ENCODE assay signal across 8 cellular contexts in the genomic region with DNA sequence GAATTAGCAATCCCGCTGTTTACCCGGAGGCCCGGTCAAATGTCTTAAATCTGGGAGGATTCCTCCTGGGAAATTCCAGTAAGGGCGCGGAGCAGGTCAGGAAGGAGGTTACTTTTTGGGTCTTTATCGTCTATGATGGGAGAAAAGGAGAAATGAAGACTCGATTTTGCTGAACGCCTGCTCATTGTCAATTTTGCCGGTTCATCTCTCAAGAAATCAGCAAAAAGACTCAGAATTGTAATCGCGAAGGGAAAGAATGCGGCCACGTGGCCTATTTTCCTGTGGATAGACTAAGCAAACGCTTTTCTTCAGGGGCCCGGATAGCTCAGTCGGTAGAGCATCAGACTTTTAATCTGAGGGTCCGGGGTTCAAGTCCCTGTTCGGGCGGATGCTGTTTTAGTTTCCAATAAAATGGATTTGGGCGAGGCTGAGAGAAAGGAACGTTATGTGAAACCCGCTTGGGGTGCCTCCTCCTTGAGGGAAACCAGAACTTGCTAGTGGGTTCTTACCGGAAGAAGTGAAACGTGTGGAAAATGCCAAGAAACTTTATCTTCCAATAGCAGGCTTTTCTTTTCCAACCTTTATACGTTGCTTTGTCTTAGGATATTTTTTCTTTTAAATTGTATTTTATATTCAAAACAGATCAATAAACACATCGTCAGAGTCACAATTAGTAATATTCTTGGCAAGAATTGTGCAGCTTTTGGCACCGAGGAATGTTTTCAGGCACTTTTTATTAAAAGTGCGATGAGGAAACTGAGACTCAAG. TPM values are rescaled to one million over a fixed set of nuclear protein-coding genes. Genes with fewer than 3 reads are reported as not detected.
DNase-seq lines count a peak whose midpoint lies in the region; ATAC-seq and TF ChIP-seq lines count a peak whose summit lies in the region.

No MANE protein-coding gene starts in this region.

- no peaks in the 10 kb centered on the region for H3K79me1 ChIP-seq in mesendoderm (ENCODE audit: low read length)

- no peak overlapping the region for H2BK120ac ChIP-seq in mesendoderm (ENCODE audit: low read depth, low read length)

- H3K9me2 ChIP-seq in GM23248 (ENCODE audit: insufficient read depth) = no peaks in the 10 kb centered on the region

- no peaks in the 10 kb centered on the region for H4K20me1 ChIP-seq in GM23248 (ENCODE audit: insufficient read depth)

- no peak for ATAC-seq in GM21825 (IDR thresholded peaks at IDR 0.05; ENCODE audit: unreplicated experiment)

- H3K23ac ChIP-seq in mesendoderm (ENCODE audit: low read length) = no peak overlapping the region

- H3K4ac ChIP-seq in mesendoderm (ENCODE audit: low read depth, low read length) = no peak overlapping the region

- H3K4me1 ChIP-seq in GM23248 (ENCODE audit: insufficient read depth) (peaks cover 11% of the 10 kb centered on the region; the same call in 1 of the 2 replicates), duodenal mucosa (ENCODE audit: control insufficient read depth in 1 of 2, insufficient read depth in 2 of 2, low read length in 2 of 2) (peaks cover 5 to 11% of the 10 kb centered on the region in 2 donors), mesendoderm (ENCODE audit: control insufficient read depth, low read depth, low read length) (peaks cover 4% of the 10 kb centered on the region)

- in situ Hi-C loops in GM23248 (cut with MboI) = no loop called here

- H3K27ac Mint-ChIP-seq in activated CD4-positive, alpha-beta T cell treated with anti-CD3 and anti-CD28 coated beads, Interleukin-2, amount 10 ng/mL, durations not matched to agents 24 days and 14 days = peak overlapping the region; percentile 88

- H3K27me3 ChIP-seq in GM23248 (replicated peaks; ENCODE audit: insufficient read depth) (no peaks in the 10 kb centered on the region), duodenal mucosa (ENCODE audit: control insufficient read depth in 1 of 2, insufficient read depth in 2 of 2, low read length in 2 of 2) (peaks cover 0 to 5% of the 10 kb centered on the region in 2 donors), mesendoderm (ENCODE audit: insufficient read depth, low read length, poor library complexity) (no peaks in the 10 kb centered on the region)

- peaks cover 38% of the 10 kb centered on the region for H3F3A ChIP-seq in GM23248 (ENCODE audit: insufficient read depth)

- no peaks in the 10 kb centered on the region for H3K9me3 Mint-ChIP-seq in activated CD4-positive, alpha-beta T cell treated with anti-CD3 and anti-CD28 coated beads, Interleukin-2, amount 10 ng/mL, durations not matched to agents 24 days and 14 days

- H3K56ac ChIP-seq in mesendoderm (ENCODE audit: low read length) = peak overlapping the region; percentile 82

- peaks cover 2% of the 10 kb centered on the region for H3K36me3 Mint-ChIP-seq in activated CD4-positive, alpha-beta T cell treated with anti-CD3 and anti-CD28 coated beads, Interleukin-2, amount 10 ng/mL, durations not matched to agents 24 days and 14 days (ENCODE audit: low read depth)

- H3K9me3 ChIP-seq in GM23248 (ENCODE audit: low read depth) (no peaks in the 10 kb centered on the region), duodenal mucosa (ENCODE audit: control insufficient read depth in 1 of 2, low read length in 2 of 2) (no peaks in the 10 kb centered on the region)

- no peak overlapping the region for H2BK5ac ChIP-seq in mesendoderm (ENCODE audit: low read length)

- H3K18ac ChIP-seq in mesendoderm (ENCODE audit: low read length) = peak overlapping the region; percentile 40

- peak overlapping the region; percentile 97 for H2AFZ ChIP-seq in GM23248

- H3K4me3 ChIP-seq in AG10803 (ENCODE audit: low read length) = peak overlapping the region; percentile 60
- peak overlapping the region; percentile 87 for H3K4me3 ChIP-seq in GM23248
- peak overlapping the region; percentile 35 to 46 for H3K4me3 ChIP-seq in duodenal mucosa (ENCODE audit: low read depth in 1 of 2, low read length in 2 of 2)
- peak overlapping the region; percentile 88 for H3K4me3 ChIP-seq in mesendoderm (ENCODE audit: low read length)

- TF ChIP-seq CTCF in AG10803 (conservative IDR thresholded peaks at IDR 0.05; ENCODE audit: low read length) = no peak

- no peak overlapping the region for H4K5ac ChIP-seq in mesendoderm (ENCODE audit: low read length)

- H3K27me3 Mint-ChIP-seq in activated CD4-positive, alpha-beta T cell treated with anti-CD3 and anti-CD28 coated beads, Interleukin-2, amount 10 ng/mL, durations not matched to agents 24 days and 14 days = peaks cover 17% of the 10 kb centered on the region

- DNase-seq in AG10803 (ENCODE audit: low read depth) = peak; percentile 90
- DNase-seq in GM23248 = peak; percentile 87
- peak; percentile 81 for DNase-seq in NCI-H226
- peak; percentile 88 for DNase-seq in activated CD4-positive, alpha-beta T cell treated with anti-CD3 and anti-CD28 coated beads, Interleukin-2, amount 10 ng/mL, durations not matched to agents 24 days and 14 days
- peak; percentile 94 for DNase-seq in mesendoderm
- DNase-seq in stimulated activated CD8-positive, alpha-beta memory T cell treated with anti-CD3 and anti-CD28 coated beads, Interleukin-2, amount 100 ng/mL, for 48 hours (ENCODE audit: low read depth in 2 of 2) = peak; percentile 50 to 75

- H2BK15ac ChIP-seq in mesendoderm (replicated peaks; ENCODE audit: low read depth) = no peak overlapping the region

- intact Hi-C loops in activated CD4-positive, alpha-beta T cell treated with anti-CD3 and anti-CD28 coated beads, Interleukin-2, amount 10 ng/mL, durations not matched to agents 24 days and 14 days (cut with micrococcal nuclease) = loop anchor here (2.0 to 10.0 kb wide), 4 partner anchors 61 to 449 kb away; partner anchors contain the start of genes FAM111A, FAM111B and STX3

- peak overlapping the region; percentile 76 for H3K4me2 ChIP-seq in GM23248 (ENCODE audit: unreplicated experiment)
- peak overlapping the region; percentile 78 for H3K4me2 ChIP-seq in mesendoderm (ENCODE audit: low read length)

- no peaks in the 10 kb centered on the region for H3K79me2 ChIP-seq in GM23248 (ENCODE audit: insufficient read depth)
- no peaks in the 10 kb centered on the region for H3K79me2 ChIP-seq in mesendoderm (ENCODE audit: control insufficient read depth, insufficient read depth, low read length)

- peaks cover 42% of the 10 kb centered on the region for H3K4me1 Mint-ChIP-seq in activated CD4-positive, alpha-beta T cell treated with anti-CD3 and anti-CD28 coated beads, Interleukin-2, amount 10 ng/mL, durations not matched to agents 24 days and 14 days

- H3K9ac ChIP-seq in GM23248 (peak overlapping the region; percentile 87), duodenal mucosa (ENCODE audit: low read depth in 1 of 2, low read length in 2 of 2) (peak overlapping the region in 1 of 2 donors; percentile 6), mesendoderm (ENCODE audit: low read length) (peak overlapping the region; percentile 71)

- H3K36me3 ChIP-seq in GM23248 (ENCODE audit: low read depth) (no peaks in the 10 kb centered on the region), duodenal mucosa (ENCODE audit: control insufficient read depth in 1 of 2, insufficient read depth in 2 of 2, low read length in 2 of 2) (no peaks in the 10 kb centered on the region), mesendoderm (ENCODE audit: control insufficient read depth, insufficient read depth, low read length) (no peaks in the 10 kb centered on the region)

- H3K4me3 Mint-ChIP-seq in activated CD4-positive, alpha-beta T cell treated with anti-CD3 and anti-CD28 coated beads, Interleukin-2, amount 10 ng/mL, durations not matched to agents 24 days and 14 days = peak overlapping the region; percentile 83

- H2AK5ac ChIP-seq in mesendoderm (ENCODE audit: low read length) = no peak overlapping the region

- 1% methylated on average over 28 of the region's 28 CpGs for WGBS in GM23248 (ENCODE audit: low coverage in 1 of 2, low lambda C conversion rate in 2 of 2, missing lambda C conversion rate in 2 of 2), 2 experiments
- no CpG with 5 or more reads among the region's 28 CpGs for WGBS in mesendoderm (ENCODE audit: extremely low coverage, insufficient coverage, low lambda C conversion rate)

- no peak overlapping the region for H4K8ac ChIP-seq in mesendoderm (ENCODE audit: low read depth, low read length)

- H3K27ac ChIP-seq in GM23248 (peak overlapping the region; percentile 84), duodenal mucosa (ENCODE audit: low read depth, low read length) (no peak overlapping the region), mesendoderm (ENCODE audit: low read depth, low read length) (no peak overlapping the region)

RNA-seq across cellular contexts. Expression of gene OR4D9, which starts 45.0 kb away (rescaled TPM):
- total RNA-seq in GM23248 (2014; rRNA removed; shearing (Covaris generic)) = not detected in 2 replicates
- polyA plus RNA-seq in GM23248 (2016; fragmentation: Nextera tagmentation; extraction: Ambion mirVana) = not detected in 2 replicates
- total RNA-seq in activated CD4-positive, alpha-beta T cell treated with anti-CD3 and anti-CD28 coated beads, Interleukin-2, amount 10 ng/mL, durations not matched to agents 24 days and 14 days = not detected in 2 replicates
- not detected for polyA plus RNA-seq in mesendoderm (2013, experiment 1 of 2)
- not detected for polyA plus RNA-seq in mesendoderm (2013, experiment 2 of 2)

RNA-seq across cellular contexts. Expression of gene OR4D11, which starts 52.9 kb away (rescaled TPM):
- not detected in 2 replicates for total RNA-seq in GM23248 (2014; rRNA removed; shearing (Covaris generic))
- polyA plus RNA-seq in GM23248 (2016; fragmentation: Nextera tagmentation; extraction: Ambion mirVana) = not detected in 2 replicates
- total RNA-seq in activated CD4-positive, alpha-beta T cell treated with anti-CD3 and anti-CD28 coated beads, Interleukin-2, amount 10 ng/mL, durations not matched to agents 24 days and 14 days = not detected in 2 replicates
- not detected for polyA plus RNA-seq in mesendoderm (2013, experiment 1 of 2)
- polyA plus RNA-seq in mesendoderm (2013, experiment 2 of 2) = not detected

RNA-seq across cellular contexts. Expression of gene OSBP, which starts 59.3 kb away (rescaled TPM):
- total RNA-seq in GM23248 (2014; rRNA removed; shearing (Covaris generic)) = 17.2 and 26.4 TPM in 2 replicates
- polyA plus RNA-seq in GM23248 (2016; fragmentation: Nextera tagmentation; extraction: Ambion mirVana) = 10.7 and 12.8 TPM in 2 replicates
- 39.7 and 40.1 TPM in 2 replicates for total RNA-seq in activated CD4-positive, alpha-beta T cell treated with anti-CD3 and anti-CD28 coated beads, Interleukin-2, amount 10 ng/mL, durations not matched to agents 24 days and 14 days
- polyA plus RNA-seq in mesendoderm (2013, experiment 1 of 2) = 21.5 TPM
- 21.1 TPM for polyA plus RNA-seq in mesendoderm (2013, experiment 2 of 2)
